12 cellular contexts compared by ENCODE assay signal in genomic region chr2:130972410-130972809, GRCh38.
DNase-seq lines count a peak whose midpoint lies in the region; ATAC-seq and TF ChIP-seq lines count a peak whose summit lies in the region.
"Had no signal": no experiment of that assay in that cellular context is flagged by ENCODE, and none has a peak within 500 bp of the region (broad histone marks: within the 10 kb centered on the region; RNA-seq: fewer than 3 reads in every experiment).

No MANE protein-coding gene starts in this region.

- no peak for TF ChIP-seq EP300 in sigmoid colon (IDR thresholded peaks at IDR 0.05)

- peaks cover 0 to 2% (median 0%) of the 10 kb centered on the region in 3 donors for H3K27me3 Mint-ChIP-seq in immature natural killer cell (ENCODE audit: low read depth in 3 of 3)
- H3K27me3 Mint-ChIP-seq in endothelial cell (ENCODE audit: unreplicated experiment) = no peaks in the 10 kb centered on the region

- no peaks in the 10 kb centered on the region for H3K4me1 ChIP-seq in sigmoid colon

- H3K36me3 ChIP-seq in sigmoid colon = no peaks in the 10 kb centered on the region
- H3K36me3 ChIP-seq: neutrophil had no signal

- peak in 2 of 3 donors; percentile 5 to 13 for DNase-seq in immature natural killer cell
- DNase-seq in nucleus accumbens (lab: John Stamatoyannopoulos, UW) = no peak
- DNase-seq in sigmoid colon = no peak
- no peak for DNase-seq in SW 1271 (lab: John Stamatoyannopoulos, UW)
- no peak for DNase-seq in endothelial cell (ENCODE audit: low spot score)
- DNase-seq: CD4-positive, alpha-beta T cell; GOT3; NCI-H2029 treated with DMSO at 0.1 percent for 48 hours had no signal

- no peaks in the 10 kb centered on the region for H3K27me3 ChIP-seq in sigmoid colon

- H3K27ac Mint-ChIP-seq in immature natural killer cell (peak overlapping the region in 4 of 6 donors; percentile 3 to 46 (median 26)), endothelial cell (ENCODE audit: unreplicated experiment) (no peak overlapping the region)
- H3K27ac Mint-ChIP-seq: CD4-positive, alpha-beta T cell had no signal

- H3K4me3 Mint-ChIP-seq in immature natural killer cell (peak overlapping the region in 2 of 5 donors; percentile 1 to 57), endothelial cell (ENCODE audit: unreplicated experiment) (no peak overlapping the region)
- H3K4me3 Mint-ChIP-seq: CD4-positive, alpha-beta T cell had no signal

- intact Hi-C loops in sigmoid colon (cut with DNase I) = no loop called here

- H3K9me3 Mint-ChIP-seq in immature natural killer cell (no peaks in the 10 kb centered on the region), endothelial cell (ENCODE audit: unreplicated experiment) (no peaks in the 10 kb centered on the region)
- H3K9me3 Mint-ChIP-seq: CD4-positive, alpha-beta T cell had no signal

- no peak overlapping the region for H3K27ac ChIP-seq in sigmoid colon
- H3K27ac ChIP-seq: neutrophil had no signal

- WGBS in sigmoid colon, 2 donors = 16 to 58% methylated on average over 1 of the region's 1 CpG

- no peak for TF ChIP-seq POLR2A in sigmoid colon (IDR thresholded peaks at IDR 0.05)

- ATAC-seq in GM18867 (IDR thresholded peaks at IDR 0.05; ENCODE audit: unreplicated experiment) = peak; percentile 90
- ATAC-seq in GM21786 (IDR thresholded peaks at IDR 0.05; ENCODE audit: unreplicated experiment) = peak; percentile 70
- peak; percentile 71 for ATAC-seq in HG03558 (IDR thresholded peaks at IDR 0.05; ENCODE audit: extremely low read depth, unreplicated experiment)

- H3K4me3 ChIP-seq in sigmoid colon = no peak overlapping the region

- H3K36me3 Mint-ChIP-seq in immature natural killer cell = no peaks in the 10 kb centered on the region
- H3K36me3 Mint-ChIP-seq in endothelial cell (ENCODE audit: low read depth, unreplicated experiment) = no peaks in the 10 kb centered on the region

- H3K9me3 ChIP-seq in sigmoid colon = no peaks in the 10 kb centered on the region
- H3K9me3 ChIP-seq: neutrophil had no signal

- TF ChIP-seq CTCF in sigmoid colon (IDR thresholded peaks at IDR 0.05) (no peak), endothelial cell (IDR thresholded peaks at IDR 0.05; ENCODE audit: unreplicated experiment) (no peak)

- H3K4me1 Mint-ChIP-seq in immature natural killer cell (peaks cover 12 to 15% of the 10 kb centered on the region in 2 donors), endothelial cell (ENCODE audit: unreplicated experiment) (peaks cover 11% of the 10 kb centered on the region)

Comparison
In these comparisons a context has a peak if more than half of its experiments do, and no peak if none do; other contexts are left out.
1. DNase-seq: peak in immature natural killer cell (2 of 3); none in nucleus accumbens (0 of 56), sigmoid colon (single experiment), SW 1271 (0 of 2) and endothelial cell (single experiment).
2. Peak in every context shown above with its lines, with median percentiles within 50 percentile points of each other: ATAC-seq.